ENCODE assay signal across 1 cellular context in the genomic region with DNA sequence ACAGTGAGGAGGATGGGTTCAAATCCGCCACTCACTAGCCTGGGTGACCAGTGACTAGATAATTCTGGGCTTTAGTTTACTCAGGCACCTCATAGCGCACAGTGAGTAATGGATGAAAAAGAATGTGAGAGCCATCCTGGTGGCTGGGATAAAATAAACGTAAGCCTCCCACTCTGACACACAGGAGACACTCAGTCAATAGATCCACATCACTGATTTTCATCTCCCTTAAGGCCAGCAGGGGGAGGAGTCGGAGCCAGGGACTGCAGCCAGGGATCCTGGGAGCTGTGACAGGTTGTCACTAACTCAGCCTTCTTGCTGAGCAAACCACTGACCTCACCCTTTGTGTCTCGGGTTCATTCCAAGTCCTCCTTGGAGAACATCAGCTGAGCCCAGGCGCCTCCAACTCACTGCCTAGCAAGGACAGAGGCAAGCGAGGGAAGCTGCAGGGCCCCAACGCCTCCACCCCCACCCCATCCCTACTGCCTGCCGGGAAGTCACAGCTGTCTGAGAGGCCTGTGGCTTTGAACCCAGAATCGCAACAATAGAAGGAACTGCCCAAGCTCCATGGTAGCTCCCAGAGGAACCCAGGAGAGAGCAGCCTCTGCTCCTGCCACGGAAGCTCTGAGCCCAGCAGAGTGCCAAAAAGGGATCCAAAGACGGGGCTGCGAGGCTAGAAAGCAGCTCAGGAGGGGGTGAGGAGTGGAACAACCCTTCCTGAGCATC.
A peak's percentile ranks its signal among the peaks of the same experiment; 100 is the strongest.
TF ChIP-seq lines count a peak whose summit lies in the region.

No MANE protein-coding gene starts in this region.

TF ChIP-seq in K562, 482 proteins besides CTCF, POLR2A, EP300 and RAD21 (continued from another document and continues in another):
- no peak for TF ChIP-seq ZNF146 (CRISPR knock-in tag; IDR thresholded peaks at IDR 0.05; ENCODE audit: unreplicated experiment)
- TF ChIP-seq LCOR (CRISPR knock-in tag; IDR thresholded peaks at IDR 0.05): no peak
- TF ChIP-seq SRSF1 (IDR thresholded peaks at IDR 0.05; ENCODE audit: low read depth, low read length): no peak
- no peak for TF ChIP-seq ZNF174 (CRISPR knock-in tag; IDR thresholded peaks at IDR 0.05)
- TF ChIP-seq GTF2E2 (tag; IDR thresholded peaks at IDR 0.05): no peak
- no peak for TF ChIP-seq ZNF644 (tag; IDR thresholded peaks at IDR 0.05; ENCODE audit: low read depth)
- peak; percentile 70; the same call in 1 of the 2 replicates for TF ChIP-seq CREM (IDR thresholded peaks at IDR 0.05; ENCODE audit: low read depth)
- no peak for TF ChIP-seq XRCC5 (IDR thresholded peaks at IDR 0.05; ENCODE audit: low read depth, low read length)
- TF ChIP-seq JUNB (CRISPR knock-in tag; conservative IDR thresholded peaks at IDR 0.05): no peak
- no peak for TF ChIP-seq PCBP2 (IDR thresholded peaks at IDR 0.05; ENCODE audit: low read depth, low read length, poor library complexity, severe bottlenecking)
- TF ChIP-seq KDM4B (IDR thresholded peaks at IDR 0.05; ENCODE audit: borderline replicate concordance in 2 of 2, low read depth in 1 of 2): no peak
- peak; percentile 53 for TF ChIP-seq SMARCE1 (IDR thresholded peaks at IDR 0.05)
- 0 out of 4 replicates have a peak, but pooled peaks of 1 of the 2 experiments have one; percentile 31 for TF ChIP-seq FOXK2 (conservative IDR thresholded peaks at IDR 0.05 in 1 of 2, IDR thresholded peaks at IDR 0.05 in 1 of 2; ENCODE audit: low read depth in 2 of 2)
- TF ChIP-seq SNRNP70 (optimal IDR thresholded peaks at IDR 0.05; ENCODE audit: low read depth, low read length): no peak
- TF ChIP-seq, protein P1, sequence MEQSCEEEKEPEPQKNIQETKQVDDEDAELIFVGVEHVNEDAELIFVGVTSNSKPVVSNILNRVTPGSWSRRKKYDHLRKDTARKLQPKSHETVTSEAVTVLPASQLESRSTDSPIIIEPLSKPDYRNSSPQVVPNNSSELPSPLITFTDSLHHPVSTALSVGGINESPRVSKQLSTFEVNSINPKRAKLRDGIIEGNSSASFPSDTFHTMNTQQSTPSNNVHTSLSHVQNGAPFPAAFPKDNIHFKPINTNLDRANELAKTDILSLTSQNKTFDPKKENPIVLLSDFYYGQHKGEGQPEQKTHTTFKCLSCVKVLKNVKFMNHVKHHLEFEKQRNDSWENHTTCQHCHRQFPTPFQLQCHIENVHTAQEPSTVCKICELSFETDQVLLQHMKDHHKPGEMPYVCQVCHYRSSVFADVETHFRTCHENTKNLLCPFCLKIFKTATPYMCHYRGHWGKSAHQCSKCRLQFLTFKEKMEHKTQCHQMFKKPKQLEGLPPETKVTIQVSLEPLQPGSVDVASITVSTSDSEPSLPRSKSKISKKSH (CRISPR knock-in tag; IDR thresholded peaks at IDR 0.05): no peak
- TF ChIP-seq, protein P2, sequence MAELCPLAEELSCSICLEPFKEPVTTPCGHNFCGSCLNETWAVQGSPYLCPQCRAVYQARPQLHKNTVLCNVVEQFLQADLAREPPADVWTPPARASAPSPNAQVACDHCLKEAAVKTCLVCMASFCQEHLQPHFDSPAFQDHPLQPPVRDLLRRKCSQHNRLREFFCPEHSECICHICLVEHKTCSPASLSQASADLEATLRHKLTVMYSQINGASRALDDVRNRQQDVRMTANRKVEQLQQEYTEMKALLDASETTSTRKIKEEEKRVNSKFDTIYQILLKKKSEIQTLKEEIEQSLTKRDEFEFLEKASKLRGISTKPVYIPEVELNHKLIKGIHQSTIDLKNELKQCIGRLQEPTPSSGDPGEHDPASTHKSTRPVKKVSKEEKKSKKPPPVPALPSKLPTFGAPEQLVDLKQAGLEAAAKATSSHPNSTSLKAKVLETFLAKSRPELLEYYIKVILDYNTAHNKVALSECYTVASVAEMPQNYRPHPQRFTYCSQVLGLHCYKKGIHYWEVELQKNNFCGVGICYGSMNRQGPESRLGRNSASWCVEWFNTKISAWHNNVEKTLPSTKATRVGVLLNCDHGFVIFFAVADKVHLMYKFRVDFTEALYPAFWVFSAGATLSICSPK (IDR thresholded peaks at IDR 0.05; ENCODE audit: borderline replicate concordance): no peak
- no peak for TF ChIP-seq TCF7L2 (IDR thresholded peaks at IDR 0.05; ENCODE audit: low read depth, low read length)
- TF ChIP-seq MYC (IDR thresholded peaks at IDR 0.05; ENCODE audit: low read depth, low read length): no peak
- no peak for TF ChIP-seq MYC (CRISPR knock-in tag; IDR thresholded peaks at IDR 0.05; ENCODE audit: borderline replicate concordance, low read depth)
- no peak for TF ChIP-seq ERF (CRISPR knock-in tag; IDR thresholded peaks at IDR 0.05)
- TF ChIP-seq SMC3 (conservative IDR thresholded peaks at IDR 0.05; ENCODE audit: insufficient read depth, low read depth, low read length): no peak
- no peak for TF ChIP-seq SRSF7 (optimal IDR thresholded peaks at IDR 0.05; ENCODE audit: low read depth, low read length)
- no peak for TF ChIP-seq ZNF274 (IDR thresholded peaks at IDR 0.05; ENCODE audit: borderline replicate concordance, low read depth, low read length)
- TF ChIP-seq MTA2 (IDR thresholded peaks at IDR 0.05; ENCODE audit: low read depth): no peak
- no peak for TF ChIP-seq RBM39 (optimal IDR thresholded peaks at IDR 0.05; ENCODE audit: low read depth, low read length)
- TF ChIP-seq ZNF143 (CRISPR knock-in tag; IDR thresholded peaks at IDR 0.05): peak; percentile 44; the same call in 1 of the 2 replicates
- TF ChIP-seq ZNF830 (CRISPR knock-in tag; IDR thresholded peaks at IDR 0.05): no peak
- TF ChIP-seq ZNF3 (CRISPR knock-in tag; IDR thresholded peaks at IDR 0.05): no peak
- no peak for TF ChIP-seq ZNF583 (CRISPR knock-in tag; IDR thresholded peaks at IDR 0.05)
- no peak for TF ChIP-seq ZNF785 (CRISPR knock-in tag; IDR thresholded peaks at IDR 0.05)
- no peak for TF ChIP-seq ETS2 (tag; IDR thresholded peaks at IDR 0.05; ENCODE audit: borderline replicate concordance, poor library complexity, severe bottlenecking)
- TF ChIP-seq TOE1 (IDR thresholded peaks at IDR 0.05; ENCODE audit: borderline replicate concordance): no peak; the same call in 1 of the 2 replicates
- TF ChIP-seq TOE1 (CRISPR knock-in tag; IDR thresholded peaks at IDR 0.05; ENCODE audit: borderline replicate concordance, low read depth): no peak
- TF ChIP-seq L3MBTL2 (IDR thresholded peaks at IDR 0.05): 0 out of 2 replicates have a peak, but pooled peaks have one; percentile 23
- TF ChIP-seq, protein P3, sequence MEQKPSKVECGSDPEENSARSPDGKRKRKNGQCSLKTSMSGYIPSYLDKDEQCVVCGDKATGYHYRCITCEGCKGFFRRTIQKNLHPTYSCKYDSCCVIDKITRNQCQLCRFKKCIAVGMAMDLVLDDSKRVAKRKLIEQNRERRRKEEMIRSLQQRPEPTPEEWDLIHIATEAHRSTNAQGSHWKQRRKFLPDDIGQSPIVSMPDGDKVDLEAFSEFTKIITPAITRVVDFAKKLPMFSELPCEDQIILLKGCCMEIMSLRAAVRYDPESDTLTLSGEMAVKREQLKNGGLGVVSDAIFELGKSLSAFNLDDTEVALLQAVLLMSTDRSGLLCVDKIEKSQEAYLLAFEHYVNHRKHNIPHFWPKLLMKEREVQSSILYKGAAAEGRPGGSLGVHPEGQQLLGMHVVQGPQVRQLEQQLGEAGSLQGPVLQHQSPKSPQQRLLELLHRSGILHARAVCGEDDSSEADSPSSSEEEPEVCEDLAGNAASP (IDR thresholded peaks at IDR 0.05): no peak
- TF ChIP-seq ZZZ3 (IDR thresholded peaks at IDR 0.05): no peak
- no peak for TF ChIP-seq DNMT1 (IDR thresholded peaks at IDR 0.05)
- no peak for TF ChIP-seq ZNF311 (CRISPR knock-in tag; IDR thresholded peaks at IDR 0.05)
- TF ChIP-seq NR4A1 (CRISPR knock-in tag; IDR thresholded peaks at IDR 0.05): no peak
- no peak for TF ChIP-seq NR4A1 (tag; IDR thresholded peaks at IDR 0.05)
- no peak for TF ChIP-seq CBX2 (IDR thresholded peaks at IDR 0.05; ENCODE audit: insufficient read depth, low read length, poor library complexity, severe bottlenecking)
- TF ChIP-seq SMARCB1 (IDR thresholded peaks at IDR 0.05; ENCODE audit: insufficient read length, low read depth): no peak
- no peak for TF ChIP-seq FOXM1 (IDR thresholded peaks at IDR 0.05; ENCODE audit: low read depth)
- no peak for TF ChIP-seq FOXM1 (CRISPR knock-in tag; IDR thresholded peaks at IDR 0.05; ENCODE audit: low read depth)
- TF ChIP-seq CBX1 (IDR thresholded peaks at IDR 0.05; ENCODE audit: low read depth): no peak
- TF ChIP-seq, protein P4, sequence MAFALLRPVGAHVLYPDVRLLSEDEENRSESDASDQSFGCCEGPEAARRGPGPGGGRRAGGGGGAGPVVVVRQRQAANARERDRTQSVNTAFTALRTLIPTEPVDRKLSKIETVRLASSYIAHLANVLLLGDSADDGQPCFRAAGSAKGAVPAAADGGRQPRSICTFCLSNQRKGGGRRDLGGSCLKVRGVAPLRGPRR (CRISPR knock-in tag; IDR thresholded peaks at IDR 0.05): no peak
- no peak for TF ChIP-seq WHSC1 (IDR thresholded peaks at IDR 0.05; ENCODE audit: low read length)
- TF ChIP-seq, protein P5, sequence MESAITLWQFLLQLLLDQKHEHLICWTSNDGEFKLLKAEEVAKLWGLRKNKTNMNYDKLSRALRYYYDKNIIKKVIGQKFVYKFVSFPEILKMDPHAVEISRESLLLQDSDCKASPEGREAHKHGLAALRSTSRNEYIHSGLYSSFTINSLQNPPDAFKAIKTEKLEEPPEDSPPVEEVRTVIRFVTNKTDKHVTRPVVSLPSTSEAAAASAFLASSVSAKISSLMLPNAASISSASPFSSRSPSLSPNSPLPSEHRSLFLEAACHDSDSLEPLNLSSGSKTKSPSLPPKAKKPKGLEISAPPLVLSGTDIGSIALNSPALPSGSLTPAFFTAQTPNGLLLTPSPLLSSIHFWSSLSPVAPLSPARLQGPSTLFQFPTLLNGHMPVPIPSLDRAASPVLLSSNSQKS (CRISPR knock-in tag; IDR thresholded peaks at IDR 0.05): no peak
- TF ChIP-seq MAFK (IDR thresholded peaks at IDR 0.05; ENCODE audit: low read length): no peak
- TF ChIP-seq, protein P6, sequence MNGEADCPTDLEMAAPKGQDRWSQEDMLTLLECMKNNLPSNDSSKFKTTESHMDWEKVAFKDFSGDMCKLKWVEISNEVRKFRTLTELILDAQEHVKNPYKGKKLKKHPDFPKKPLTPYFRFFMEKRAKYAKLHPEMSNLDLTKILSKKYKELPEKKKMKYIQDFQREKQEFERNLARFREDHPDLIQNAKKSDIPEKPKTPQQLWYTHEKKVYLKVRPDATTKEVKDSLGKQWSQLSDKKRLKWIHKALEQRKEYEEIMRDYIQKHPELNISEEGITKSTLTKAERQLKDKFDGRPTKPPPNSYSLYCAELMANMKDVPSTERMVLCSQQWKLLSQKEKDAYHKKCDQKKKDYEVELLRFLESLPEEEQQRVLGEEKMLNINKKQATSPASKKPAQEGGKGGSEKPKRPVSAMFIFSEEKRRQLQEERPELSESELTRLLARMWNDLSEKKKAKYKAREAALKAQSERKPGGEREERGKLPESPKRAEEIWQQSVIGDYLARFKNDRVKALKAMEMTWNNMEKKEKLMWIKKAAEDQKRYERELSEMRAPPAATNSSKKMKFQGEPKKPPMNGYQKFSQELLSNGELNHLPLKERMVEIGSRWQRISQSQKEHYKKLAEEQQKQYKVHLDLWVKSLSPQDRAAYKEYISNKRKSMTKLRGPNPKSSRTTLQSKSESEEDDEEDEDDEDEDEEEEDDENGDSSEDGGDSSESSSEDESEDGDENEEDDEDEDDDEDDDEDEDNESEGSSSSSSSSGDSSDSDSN (IDR thresholded peaks at IDR 0.05; ENCODE audit: borderline replicate concordance in 1 of 2, low read depth in 2 of 2, low read length in 2 of 2): 0 out of 4 replicates have a peak, but pooled peaks of 1 of the 2 experiments have one; percentile 44
- no peak for TF ChIP-seq ZNF384 (IDR thresholded peaks at IDR 0.05; ENCODE audit: low read depth, low read length)
- no peak for TF ChIP-seq HOXB6 (CRISPR knock-in tag; IDR thresholded peaks at IDR 0.05; ENCODE audit: borderline replicate concordance)
- peak; percentile 47 for TF ChIP-seq MTA1 (IDR thresholded peaks at IDR 0.05; ENCODE audit: borderline replicate concordance)
- no peak for TF ChIP-seq PRMT5 (CRISPR knock-in tag; IDR thresholded peaks at IDR 0.05)
- TF ChIP-seq, protein P7, sequence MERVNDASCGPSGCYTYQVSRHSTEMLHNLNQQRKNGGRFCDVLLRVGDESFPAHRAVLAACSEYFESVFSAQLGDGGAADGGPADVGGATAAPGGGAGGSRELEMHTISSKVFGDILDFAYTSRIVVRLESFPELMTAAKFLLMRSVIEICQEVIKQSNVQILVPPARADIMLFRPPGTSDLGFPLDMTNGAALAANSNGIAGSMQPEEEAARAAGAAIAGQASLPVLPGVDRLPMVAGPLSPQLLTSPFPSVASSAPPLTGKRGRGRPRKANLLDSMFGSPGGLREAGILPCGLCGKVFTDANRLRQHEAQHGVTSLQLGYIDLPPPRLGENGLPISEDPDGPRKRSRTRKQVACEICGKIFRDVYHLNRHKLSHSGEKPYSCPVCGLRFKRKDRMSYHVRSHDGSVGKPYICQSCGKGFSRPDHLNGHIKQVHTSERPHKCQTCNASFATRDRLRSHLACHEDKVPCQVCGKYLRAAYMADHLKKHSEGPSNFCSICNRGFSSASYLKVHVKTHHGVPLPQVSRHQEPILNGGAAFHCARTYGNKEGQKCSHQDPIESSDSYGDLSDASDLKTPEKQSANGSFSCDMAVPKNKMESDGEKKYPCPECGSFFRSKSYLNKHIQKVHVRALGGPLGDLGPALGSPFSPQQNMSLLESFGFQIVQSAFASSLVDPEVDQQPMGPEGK (CRISPR knock-in tag; IDR thresholded peaks at IDR 0.05; ENCODE audit: borderline replicate concordance): no peak
- peak; percentile 76 for TF ChIP-seq SAP30 (IDR thresholded peaks at IDR 0.05; ENCODE audit: borderline replicate concordance, insufficient read depth, low read depth, low read length, poor library complexity, severe bottlenecking)
- no peak for TF ChIP-seq SAFB2 (IDR thresholded peaks at IDR 0.05; ENCODE audit: borderline replicate concordance, low read depth, low read length, severe bottlenecking)
- TF ChIP-seq CCNT2 (IDR thresholded peaks at IDR 0.05; ENCODE audit: borderline replicate concordance, extremely low read depth, insufficient read length, low read depth, low read length): no peak
- TF ChIP-seq ZKSCAN8 (CRISPR knock-in tag; IDR thresholded peaks at IDR 0.05): no peak
- TF ChIP-seq, protein P8, sequence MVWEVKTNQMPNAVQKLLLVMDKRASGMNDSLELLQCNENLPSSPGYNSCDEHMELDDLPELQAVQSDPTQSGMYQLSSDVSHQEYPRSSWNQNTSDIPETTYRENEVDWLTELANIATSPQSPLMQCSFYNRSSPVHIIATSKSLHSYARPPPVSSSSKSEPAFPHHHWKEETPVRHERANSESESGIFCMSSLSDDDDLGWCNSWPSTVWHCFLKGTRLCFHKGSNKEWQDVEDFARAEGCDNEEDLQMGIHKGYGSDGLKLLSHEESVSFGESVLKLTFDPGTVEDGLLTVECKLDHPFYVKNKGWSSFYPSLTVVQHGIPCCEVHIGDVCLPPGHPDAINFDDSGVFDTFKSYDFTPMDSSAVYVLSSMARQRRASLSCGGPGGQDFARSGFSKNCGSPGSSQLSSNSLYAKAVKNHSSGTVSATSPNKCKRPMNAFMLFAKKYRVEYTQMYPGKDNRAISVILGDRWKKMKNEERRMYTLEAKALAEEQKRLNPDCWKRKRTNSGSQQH (CRISPR knock-in tag; IDR thresholded peaks at IDR 0.05): no peak
- no peak for TF ChIP-seq RHOXF2B (CRISPR knock-in tag; conservative IDR thresholded peaks at IDR 0.05)
- TF ChIP-seq TAF15 (IDR thresholded peaks at IDR 0.05; ENCODE audit: low read depth, low read length): no peak
- TF ChIP-seq CBFB (CRISPR knock-in tag; IDR thresholded peaks at IDR 0.05): no peak
